Comparison of ENCODE assay signal across 1 cellular context in genomic region chrX:129694805-129695204, GRCh38.
TF ChIP-seq lines count a peak whose summit lies in the region.

No MANE protein-coding gene starts in this region.

TF ChIP-seq in H1, 55 proteins besides CTCF, POLR2A, EP300 and RAD21 (continued from another document):
- TF ChIP-seq SIRT6 (IDR thresholded peaks at IDR 0.05; ENCODE audit: low read length) = no peak
- TF ChIP-seq, protein P1, sequence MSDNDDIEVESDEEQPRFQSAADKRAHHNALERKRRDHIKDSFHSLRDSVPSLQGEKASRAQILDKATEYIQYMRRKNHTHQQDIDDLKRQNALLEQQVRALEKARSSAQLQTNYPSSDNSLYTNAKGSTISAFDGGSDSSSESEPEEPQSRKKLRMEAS (IDR thresholded peaks at IDR 0.05) = no peak
- TF ChIP-seq KDM4A (IDR thresholded peaks at IDR 0.05; ENCODE audit: low read depth, low read length, severe bottlenecking) = no peak
- no peak for TF ChIP-seq YY1 (IDR thresholded peaks at IDR 0.05; ENCODE audit: low read depth, low read length)
- no peak for TF ChIP-seq KDM1A (IDR thresholded peaks at IDR 0.05; ENCODE audit: borderline replicate concordance, low read length)
- TF ChIP-seq BACH1 (IDR thresholded peaks at IDR 0.05; ENCODE audit: low read length) = no peak
- TF ChIP-seq CREB1 (IDR thresholded peaks at IDR 0.05) = no peak
- TF ChIP-seq ATF3 (IDR thresholded peaks at IDR 0.05; ENCODE audit: insufficient read depth, low read depth, low read length) = no peak
- no peak for TF ChIP-seq EZH2 (IDR thresholded peaks at IDR 0.05; ENCODE audit: low read depth, low read length, severe bottlenecking)
- TF ChIP-seq SIN3A (conservative IDR thresholded peaks at IDR 0.05 in 1 of 2, IDR thresholded peaks at IDR 0.05 in 1 of 2; ENCODE audit: low read depth in 1 of 2, low read length in 2 of 2) = no peak
- no peak for TF ChIP-seq NANOG (IDR thresholded peaks at IDR 0.05; ENCODE audit: insufficient read depth, low read depth, low read length, poor library complexity, severe bottlenecking)
- TF ChIP-seq BRCA1 (IDR thresholded peaks at IDR 0.05; ENCODE audit: low read depth, low read length) = no peak
- no peak for TF ChIP-seq ASH2L (IDR thresholded peaks at IDR 0.05; ENCODE audit: low read length)
- no peak for TF ChIP-seq HDAC6 (IDR thresholded peaks at IDR 0.05; ENCODE audit: low read depth, low read length)
